Comparison of ENCODE assay signal across 1 cellular context in the genomic region with DNA sequence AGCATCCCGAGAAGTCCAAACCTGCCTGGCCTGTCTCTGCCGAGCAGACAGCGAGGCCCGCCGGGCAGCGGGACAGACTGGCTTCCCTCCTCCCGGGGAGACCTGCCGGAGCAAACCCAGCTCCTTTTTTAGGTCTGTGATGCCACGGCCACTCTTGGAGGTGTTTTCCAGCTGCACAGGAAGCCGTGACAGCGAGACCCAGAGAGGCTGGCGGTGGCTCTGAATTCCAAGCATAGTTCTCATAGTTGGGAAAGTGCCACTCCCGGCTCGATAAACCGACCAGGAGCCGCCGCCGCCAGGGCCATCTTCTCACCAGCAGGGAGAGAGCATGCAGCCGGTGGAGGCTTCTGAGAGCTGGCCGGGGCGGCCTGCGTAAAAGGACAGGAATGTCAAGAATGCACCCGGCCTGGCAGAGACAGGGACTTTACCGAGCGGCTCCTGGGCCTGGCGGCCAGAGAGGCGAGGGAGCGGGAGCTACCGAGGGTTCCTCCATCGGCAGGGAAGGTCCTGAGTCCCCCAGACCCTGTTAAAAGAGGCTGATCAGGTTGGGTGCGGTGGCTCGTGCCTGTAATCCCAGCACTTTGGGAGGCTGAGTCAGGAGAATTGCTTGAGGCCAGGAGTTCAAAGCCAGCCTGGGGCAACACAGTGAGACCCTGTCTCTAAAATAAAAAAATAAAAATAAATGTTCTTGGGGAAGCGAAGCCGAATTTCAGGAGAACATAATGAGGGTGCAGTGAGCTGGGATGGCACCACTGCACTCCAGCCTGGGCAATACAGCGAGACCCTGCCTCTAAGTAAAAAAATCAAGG.
TF ChIP-seq lines count a peak whose summit lies in the region.

No MANE protein-coding gene starts in this region.

TF ChIP-seq in WTC11, 78 proteins besides CTCF, POLR2A, EP300 and RAD21 (continued from another document and continues in another):
- TF ChIP-seq ERG (CRISPR knock-in tag; IDR thresholded peaks at IDR 0.05) (no peak), NR3C1 (CRISPR knock-in tag; conservative IDR thresholded peaks at IDR 0.05; ENCODE audit: low read depth) (no peak), ESRRA (CRISPR knock-in tag; IDR thresholded peaks at IDR 0.05; ENCODE audit: borderline replicate concordance) (no peak), ZNF281 (CRISPR knock-in tag; IDR thresholded peaks at IDR 0.05) (no peak), ZBTB21 (CRISPR knock-in tag; IDR thresholded peaks at IDR 0.05; ENCODE audit: borderline replicate concordance) (peak; percentile 69; the same call in 1 of the 2 replicates), PRDM15 (CRISPR knock-in tag; IDR thresholded peaks at IDR 0.05) (no peak), ZNF423 (CRISPR knock-in tag; IDR thresholded peaks at IDR 0.05) (0 out of 2 replicates have a peak, but pooled peaks have one; percentile 8), ATF1 (CRISPR knock-in tag; IDR thresholded peaks at IDR 0.05) (no peak), IRF2 (CRISPR knock-in tag; IDR thresholded peaks at IDR 0.05; ENCODE audit: borderline replicate concordance, low read depth) (no peak), ZNF532 (CRISPR knock-in tag; IDR thresholded peaks at IDR 0.05; ENCODE audit: borderline replicate concordance) (no peak), ELF4 (CRISPR knock-in tag; IDR thresholded peaks at IDR 0.05; ENCODE audit: low read depth) (no peak), ZNF219 (CRISPR knock-in tag; IDR thresholded peaks at IDR 0.05; ENCODE audit: borderline replicate concordance) (no peak), TEAD1 (CRISPR knock-in tag; IDR thresholded peaks at IDR 0.05) (peak; percentile 99), GTF2I (CRISPR knock-in tag; conservative IDR thresholded peaks at IDR 0.05) (peak; percentile 96), TP53 (CRISPR knock-in tag; IDR thresholded peaks at IDR 0.05) (0 out of 2 replicates have a peak, but pooled peaks have one; percentile 39), ZSCAN18 (CRISPR knock-in tag; IDR thresholded peaks at IDR 0.05) (no peak), PRRX2 (CRISPR knock-in tag; IDR thresholded peaks at IDR 0.05) (no peak), ZNF232 (CRISPR knock-in tag; IDR thresholded peaks at IDR 0.05) (no peak), NFYB (CRISPR knock-in tag; conservative IDR thresholded peaks at IDR 0.05; ENCODE audit: low read depth) (no peak), ZNF317 (CRISPR knock-in tag; IDR thresholded peaks at IDR 0.05; ENCODE audit: borderline replicate concordance, low read depth) (no peak), NFE2L1 (CRISPR knock-in tag; IDR thresholded peaks at IDR 0.05) (no peak), ETV6 (CRISPR knock-in tag; IDR thresholded peaks at IDR 0.05) (peak; percentile 87)
- TF ChIP-seq, protein P1, sequence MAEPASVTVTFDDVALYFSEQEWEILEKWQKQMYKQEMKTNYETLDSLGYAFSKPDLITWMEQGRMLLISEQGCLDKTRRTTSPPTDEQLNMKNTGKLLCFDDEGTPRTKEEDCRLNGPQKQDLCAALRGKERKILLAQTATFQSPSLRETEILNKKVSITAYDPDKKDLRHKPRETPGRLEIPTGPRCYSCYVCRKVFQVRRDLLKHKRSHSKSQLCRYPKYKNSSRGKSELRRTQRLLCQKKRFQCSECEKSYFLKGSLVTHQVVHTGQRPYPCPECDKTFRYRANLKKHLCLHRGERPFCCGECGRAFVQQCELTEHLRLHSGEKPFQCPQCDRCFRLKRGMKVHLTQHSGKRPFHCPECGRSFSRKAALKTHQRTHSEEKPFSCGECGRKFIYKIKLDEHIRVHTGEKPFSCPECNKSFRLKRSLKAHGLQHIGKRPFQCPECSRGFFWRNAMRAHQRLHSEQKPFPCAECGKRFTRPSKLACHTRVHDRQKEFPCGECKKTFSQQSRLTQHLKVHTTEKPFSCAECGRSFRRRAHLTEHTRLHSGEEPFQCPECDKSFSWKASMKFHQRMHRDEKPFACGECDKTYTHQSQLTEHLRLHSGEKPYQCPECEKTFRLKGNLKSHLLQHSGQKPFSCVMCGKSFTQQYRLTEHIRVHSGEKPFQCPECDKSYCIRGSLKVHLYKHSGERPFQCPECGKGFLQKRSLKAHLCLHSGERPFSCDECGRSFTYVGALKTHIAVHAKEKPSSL (CRISPR knock-in tag; conservative IDR thresholded peaks at IDR 0.05), result no peak
- TF ChIP-seq, protein P2, sequence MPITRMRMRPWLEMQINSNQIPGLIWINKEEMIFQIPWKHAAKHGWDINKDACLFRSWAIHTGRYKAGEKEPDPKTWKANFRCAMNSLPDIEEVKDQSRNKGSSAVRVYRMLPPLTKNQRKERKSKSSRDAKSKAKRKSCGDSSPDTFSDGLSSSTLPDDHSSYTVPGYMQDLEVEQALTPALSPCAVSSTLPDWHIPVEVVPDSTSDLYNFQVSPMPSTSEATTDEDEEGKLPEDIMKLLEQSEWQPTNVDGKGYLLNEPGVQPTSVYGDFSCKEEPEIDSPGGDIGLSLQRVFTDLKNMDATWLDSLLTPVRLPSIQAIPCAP (CRISPR knock-in tag; IDR thresholded peaks at IDR 0.05), result no peak
- TF ChIP-seq, protein P3, sequence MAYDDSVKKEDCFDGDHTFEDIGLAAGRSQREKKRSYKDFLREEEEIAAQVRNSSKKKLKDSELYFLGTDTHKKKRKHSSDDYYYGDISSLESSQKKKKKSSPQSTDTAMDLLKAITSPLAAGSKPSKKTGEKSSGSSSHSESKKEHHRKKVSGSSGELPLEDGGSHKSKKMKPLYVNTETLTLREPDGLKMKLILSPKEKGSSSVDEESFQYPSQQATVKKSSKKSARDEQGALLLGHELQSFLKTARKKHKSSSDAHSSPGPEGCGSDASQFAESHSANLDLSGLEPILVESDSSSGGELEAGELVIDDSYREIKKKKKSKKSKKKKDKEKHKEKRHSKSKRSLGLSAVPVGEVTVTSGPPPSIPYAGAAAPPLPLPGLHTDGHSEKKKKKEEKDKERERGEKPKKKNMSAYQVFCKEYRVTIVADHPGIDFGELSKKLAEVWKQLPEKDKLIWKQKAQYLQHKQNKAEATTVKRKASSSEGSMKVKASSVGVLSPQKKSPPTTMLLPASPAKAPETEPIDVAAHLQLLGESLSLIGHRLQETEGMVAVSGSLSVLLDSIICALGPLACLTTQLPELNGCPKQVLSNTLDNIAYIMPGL (CRISPR knock-in tag; IDR thresholded peaks at IDR 0.05), result no peak
- TF ChIP-seq, protein P4, sequence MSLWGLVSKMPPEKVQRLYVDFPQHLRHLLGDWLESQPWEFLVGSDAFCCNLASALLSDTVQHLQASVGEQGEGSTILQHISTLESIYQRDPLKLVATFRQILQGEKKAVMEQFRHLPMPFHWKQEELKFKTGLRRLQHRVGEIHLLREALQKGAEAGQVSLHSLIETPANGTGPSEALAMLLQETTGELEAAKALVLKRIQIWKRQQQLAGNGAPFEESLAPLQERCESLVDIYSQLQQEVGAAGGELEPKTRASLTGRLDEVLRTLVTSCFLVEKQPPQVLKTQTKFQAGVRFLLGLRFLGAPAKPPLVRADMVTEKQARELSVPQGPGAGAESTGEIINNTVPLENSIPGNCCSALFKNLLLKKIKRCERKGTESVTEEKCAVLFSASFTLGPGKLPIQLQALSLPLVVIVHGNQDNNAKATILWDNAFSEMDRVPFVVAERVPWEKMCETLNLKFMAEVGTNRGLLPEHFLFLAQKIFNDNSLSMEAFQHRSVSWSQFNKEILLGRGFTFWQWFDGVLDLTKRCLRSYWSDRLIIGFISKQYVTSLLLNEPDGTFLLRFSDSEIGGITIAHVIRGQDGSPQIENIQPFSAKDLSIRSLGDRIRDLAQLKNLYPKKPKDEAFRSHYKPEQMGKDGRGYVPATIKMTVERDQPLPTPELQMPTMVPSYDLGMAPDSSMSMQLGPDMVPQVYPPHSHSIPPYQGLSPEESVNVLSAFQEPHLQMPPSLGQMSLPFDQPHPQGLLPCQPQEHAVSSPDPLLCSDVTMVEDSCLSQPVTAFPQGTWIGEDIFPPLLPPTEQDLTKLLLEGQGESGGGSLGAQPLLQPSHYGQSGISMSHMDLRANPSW (CRISPR knock-in tag; conservative IDR thresholded peaks at IDR 0.05; ENCODE audit: low read depth), result no peak
